Comparison of ENCODE assay signal across 14 cellular contexts in the genomic region with DNA sequence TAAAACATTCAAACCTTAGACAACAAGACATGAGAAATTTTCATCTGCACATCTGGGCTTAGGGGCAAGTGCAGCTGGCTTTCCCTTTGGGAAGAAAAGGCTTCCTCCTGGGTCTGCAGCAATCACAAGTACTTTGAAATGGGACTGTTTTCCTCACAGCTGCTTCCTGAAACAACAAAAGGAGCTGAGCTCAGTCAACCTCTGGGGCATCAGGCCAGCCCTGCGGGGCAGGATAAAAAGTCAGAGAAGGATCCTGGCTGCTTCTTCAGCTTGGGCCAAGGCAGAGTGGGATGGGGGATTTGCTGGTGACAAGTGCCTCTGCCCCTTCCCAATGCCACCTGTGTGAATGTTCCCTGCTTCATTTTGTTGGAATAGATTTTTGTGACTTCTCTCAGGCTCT. TPM values are rescaled to one million over a fixed set of nuclear protein-coding genes. Genes with fewer than 3 reads are reported as not detected.
DNase-seq lines count a peak whose midpoint lies in the region.
"Had no signal": no experiment of that assay in that cellular context is flagged by ENCODE, and none has a peak within 500 bp of the region (broad histone marks: within the 10 kb centered on the region; RNA-seq: fewer than 3 reads in every experiment).

No MANE protein-coding gene starts in this region.

- DNase-seq in dermis blood vessel endothelial cell (peak; percentile 84), pulmonary artery endothelial cell (ENCODE audit: low read depth, low spot score) (peak; percentile 48), amniotic stem cell (lab: John Stamatoyannopoulos, UW) (no peak), NCI-H526 treated with DMSO at 0.1 percent for 48 hours (lab: John Stamatoyannopoulos, UW) (no peak)
- DNase-seq: ACHN; Calu3; CD8-positive, alpha-beta T cell; GF-D8; GOT3; H7; HFFc6; IMR-90 had no signal

RNA-seq across cellular contexts. Expression of a gene that starts 16.2 kb away (rescaled TPM):
- total RNA-seq in dermis blood vessel endothelial cell (9.3 and 79.1 TPM in 2 replicates), pulmonary artery endothelial cell (10.4 TPM in 2 replicates)

RNA-seq across cellular contexts. Expression of a gene that starts 29.0 kb away (rescaled TPM):
- 55.5 and 67.0 TPM in 2 replicates for total RNA-seq in dermis blood vessel endothelial cell
- 53.9 and 72.1 TPM in 2 replicates for total RNA-seq in pulmonary artery endothelial cell

RNA-seq across cellular contexts. Expression of a gene that starts 29.3 kb away (rescaled TPM):
- total RNA-seq in dermis blood vessel endothelial cell (0.84 and 1.0 TPM in 2 replicates), pulmonary artery endothelial cell (0.86 and 1.8 TPM in 2 replicates)

RNA-seq across cellular contexts. Expression of a gene that starts 49.3 kb away (rescaled TPM):
- total RNA-seq in dermis blood vessel endothelial cell (not detected in 2 replicates), pulmonary artery endothelial cell (not detected in 2 replicates)
- total RNA-seq: Calu3; CD8-positive, alpha-beta T cell; H7; HFFc6; HT1080; IMR-90; K562 had no signal

RNA-seq across cellular contexts. Expression of a gene that starts 59.9 kb away (rescaled TPM):
- total RNA-seq in dermis blood vessel endothelial cell, result 12.6 and 17.0 TPM in 2 replicates
- 9.8 and 10.5 TPM in 2 replicates for total RNA-seq in pulmonary artery endothelial cell

Comparison
In these comparisons a context has a peak if more than half of its experiments do, and no peak if none do; other contexts are left out.
1. DNase-seq: peak in dermis blood vessel endothelial cell (single experiment) and pulmonary artery endothelial cell (single experiment); none in amniotic stem cell (single experiment) and NCI-H526 treated with DMSO at 0.1 percent for 48 hours (single experiment).